ENCODE assay signal across 35 cellular contexts in the genomic region with DNA sequence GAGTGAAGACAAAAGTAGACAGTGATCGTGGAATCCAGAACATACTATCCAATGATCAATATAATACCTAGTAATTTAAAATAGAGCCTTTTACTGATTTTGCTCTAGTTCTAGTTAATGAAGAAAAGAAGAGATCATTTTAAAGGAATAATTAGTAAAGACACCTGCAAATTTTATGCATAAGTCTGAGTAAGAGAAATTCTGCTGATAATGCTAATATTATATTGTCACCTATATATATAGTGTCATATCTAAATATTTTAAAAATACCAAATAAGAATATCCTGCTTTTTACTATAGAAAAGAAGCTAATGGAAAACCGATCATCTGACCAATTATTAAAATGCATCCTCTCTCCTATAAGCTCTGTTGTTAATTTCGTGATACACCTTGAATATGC.
"Had no signal": no experiment of that assay in that cellular context is flagged by ENCODE, and none has a peak within 500 bp of the region (broad histone marks: within the 10 kb centered on the region; RNA-seq: fewer than 3 reads in every experiment).

No MANE protein-coding gene starts in this region.

- H3K27me3 ChIP-seq: MG63 had no signal

- DNase-seq: Karpas-422, Kasumi-1, MG63, MM.1S, MV-4-11, NCI-H1048, NCI-H1092, NCI-H1092 treated with DMSO at 0.1 percent for 48 hours, NCI-H1105, NCI-H1105 treated with DMSO at 0.1 percent for 48 hours, NCI-H1417, NCI-H1417 treated with DMSO at 0.1 percent for 48 hours, NCI-H1436, NCI-H1436 treated with DMSO at 0.1 percent for 48 hours, NCI-H146, NCI-H1694, NCI-H1694 treated with DMSO at 0.1 percent for 48 hours, NCI-H187, NCI-H187 treated with DMSO at 0.1 percent for 48 hours, NCI-H1930, NCI-H2029, NCI-H2029 treated with DMSO at 0.1 percent for 48 hours, NCI-H2081, NCI-H2107, NCI-H2171, NCI-H2171 treated with DMSO at 0.1 percent for 48 hours, NCI-H2227 treated with DMSO at 0.1 percent for 48 hours, NCI-H226, NCI-H345, NCI-H446, NCI-H446 treated with DMSO at 0.1 percent for 48 hours, NCI-H510A, NCI-H510A treated with DMSO at 0.1 percent for 48 hours, NCI-H524, NCI-H524 treated with DMSO at 0.1 percent for 48 hours had no signal

- H3K9me3 ChIP-seq: MG63 had no signal

- H3K4me3 ChIP-seq: MG63 had no signal

- H3K36me3 ChIP-seq: MG63 had no signal
